ENCODE assay signal across 34 cellular contexts in genomic region chr2:84409531-84409930, GRCh38.
"Had no signal": no experiment of that assay in that cellular context is flagged by ENCODE, and none has a peak within 500 bp of the region (broad histone marks: within the 10 kb centered on the region; RNA-seq: fewer than 3 reads in every experiment).

No MANE protein-coding gene starts in this region.

- H3K9me3 ChIP-seq: MG63, SJCRH30 had no signal

- H2AFZ ChIP-seq: PC-9 had no signal

- H3K36me3 ChIP-seq: MG63, SJCRH30 had no signal

- DNase-seq: Kasumi-1, KG1, MG63, NCI-H1048, NCI-H1092 treated with DMSO at 0.1 percent for 48 hours, NCI-H1105 treated with DMSO at 0.1 percent for 48 hours, NCI-H1417, NCI-H1436, NCI-H146, NCI-H1694, NCI-H187, NCI-H1930, NCI-H2029 treated with DMSO at 0.1 percent for 48 hours, NCI-H2081 treated with DMSO at 0.1 percent for 48 hours, NCI-H2107, NCI-H2171, NCI-H226, NCI-H446 treated with DMSO at 0.1 percent for 48 hours, NCI-H510A, NCI-H524, NCI-H526, NCI-H69, NCI-H748 treated with DMSO at 0.1 percent for 48 hours, NCI-H82, PC-9, SHP77, SIG-M5, SJCRH30 had no signal

- ATAC-seq: K562, Panc1, SK-N-SH treated with all-trans-retinoic acid at 6 μM for 48 hours had no signal

- H3K27ac ChIP-seq: PC-9, RWPE1, SJCRH30, SK-N-MC had no signal

- H3K27me3 ChIP-seq: MG63 had no signal

- H3K4me2 ChIP-seq: PC-9 had no signal

- H3K4me3 ChIP-seq: K562, MG63, PC-9, SJCRH30, SK-N-MC had no signal

- FAIRE-seq: K562, RCC 7860 had no signal

- H3K4me1 ChIP-seq: SJCRH30 had no signal
